In the genomic region with DNA sequence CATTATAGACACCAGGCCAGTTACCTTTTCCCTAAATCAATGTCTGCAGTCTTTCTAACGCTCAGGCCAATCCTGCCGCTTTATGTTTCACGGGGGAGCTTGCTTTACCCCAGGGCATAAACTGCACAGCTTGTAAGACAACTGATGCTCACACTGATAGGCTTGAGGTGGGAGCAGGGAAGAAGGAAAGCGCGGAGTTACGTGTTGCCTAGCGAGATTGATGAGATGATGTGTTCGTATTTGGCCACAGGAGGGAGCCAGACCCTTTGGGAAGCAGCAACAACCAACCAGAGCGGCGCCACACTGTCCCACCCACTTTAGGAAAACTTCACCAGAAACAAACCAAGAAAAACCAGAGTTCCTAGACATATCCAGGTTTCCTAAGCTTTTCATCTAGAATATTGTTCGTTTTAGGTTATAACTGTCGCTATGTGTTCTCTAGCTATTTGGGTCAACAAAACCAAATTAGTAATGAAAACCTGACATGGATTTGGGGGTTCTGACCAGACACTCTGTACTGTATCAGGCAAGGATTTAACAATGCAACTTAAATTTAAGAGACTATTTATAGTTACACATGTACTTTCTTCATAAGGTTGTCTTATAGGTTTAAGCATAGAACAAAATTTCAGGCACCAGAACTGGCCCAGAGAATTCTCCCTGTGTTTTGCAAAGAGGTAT, we compare ENCODE assay signal across 8 cellular contexts. TPM values are rescaled to one million over a fixed set of nuclear protein-coding genes. Genes with fewer than 3 reads are reported as not detected.
A peak's percentile ranks its signal among the peaks of the same experiment; 100 is the strongest.
DNase-seq lines count a peak whose midpoint lies in the region; ATAC-seq, FAIRE-seq and TF ChIP-seq lines count a peak whose summit lies in the region.

No MANE protein-coding gene starts in this region.

- peak overlapping the region; percentile 37 for H2AFZ ChIP-seq in mammary epithelial cell (ENCODE audit: low read depth, low read length)
- H2AFZ ChIP-seq in keratinocyte (ENCODE audit: control insufficient read depth, low read length): peak overlapping the region; percentile 53

- no peaks in the 10 kb centered on the region for H3K9me3 ChIP-seq in WERI-Rb-1 (ENCODE audit: severe bottlenecking)
- H3K9me3 ChIP-seq in mammary epithelial cell (replicated peaks; ENCODE audit: insufficient read depth, low read length): no peaks in the 10 kb centered on the region
- H3K9me3 ChIP-seq in keratinocyte (ENCODE audit: control insufficient read depth, low read depth, low read length): no peaks in the 10 kb centered on the region

- CTCF ChIA-PET in mammary epithelial cell (lab: Charles Lee; ENCODE audit: low non-redundant PET): interaction anchor here (0.6 kb wide), 1 partner anchor 183 kb away, joined by 6 read pairs; no protein-coding TSS in a partner anchor

- no peaks in the 10 kb centered on the region for H3K9me1 ChIP-seq in keratinocyte (ENCODE audit: control insufficient read depth, extremely low read depth, insufficient read depth, low read length)

- WGBS in mammary epithelial cell (ENCODE audit: low coverage, missing lambda C conversion rate): 1% methylated on average over 10 of the region's 12 CpGs

- H3K4me2 ChIP-seq in mammary epithelial cell (ENCODE audit: insufficient read depth, low read depth, low read length) (peak overlapping the region; percentile 28), keratinocyte (ENCODE audit: control insufficient read depth, extremely low read depth, insufficient read depth, low read depth, low read length) (peak overlapping the region; percentile 62)

- H3K4me1 ChIP-seq in mammary epithelial cell (ENCODE audit: insufficient read depth, low read length): peaks cover 6% of the 10 kb centered on the region
- peaks cover 3% of the 10 kb centered on the region for H3K4me1 ChIP-seq in keratinocyte (ENCODE audit: control insufficient read depth, extremely low read depth, insufficient read depth, low read length)

- H3K27ac ChIP-seq in WERI-Rb-1 (0 out of 2 replicates have a peak overlapping the region, but pooled peaks have one; percentile 3), mammary epithelial cell (ENCODE audit: insufficient read depth, low read depth, low read length) (no peak overlapping the region), keratinocyte (ENCODE audit: control insufficient read depth, insufficient read depth, low read length) (no peak overlapping the region)

- intact Hi-C loops in mammary epithelial cell (cut with micrococcal nuclease): loop anchor here (1.0 to 2.0 kb wide), 5 partner anchors 44 to 464 kb away; a partner anchor contains a TSS

- H4K20me1 ChIP-seq in mammary epithelial cell (ENCODE audit: insufficient read depth, low read length) (no peaks in the 10 kb centered on the region), keratinocyte (ENCODE audit: control insufficient read depth, extremely low read depth, insufficient read depth, low read length) (no peaks in the 10 kb centered on the region)

- in situ Hi-C loops in mammary epithelial cell (cut with MboI; ENCODE audit: low sequenced_read_pairs in 2 of 2): loop anchor here in 1 of 2 donors (5.0 kb wide), 1 partner anchor 89 kb away; no protein-coding TSS in a partner anchor

- no TSS peak for BruUV-seq in mammary epithelial cell (replicated peaks; lab: Mats Ljungman, UMichigan)

- H3K27me3 ChIP-seq in WERI-Rb-1 (ENCODE audit: insufficient read depth, low read depth, severe bottlenecking) (no peaks in the 10 kb centered on the region), mammary epithelial cell (ENCODE audit: insufficient read depth, low read length) (peaks cover under 1% of the 10 kb centered on the region), keratinocyte (ENCODE audit: control insufficient read depth, extremely low read depth, insufficient read depth, low read length) (no peaks in the 10 kb centered on the region)

- H3K4me3 ChIP-seq in WERI-Rb-1 (ENCODE audit: low read depth, low read length): no peak overlapping the region
- no peak overlapping the region for H3K4me3 ChIP-seq in mammary epithelial cell (replicated peaks in 1 of 3; ENCODE audit: insufficient read depth in 1 of 3, low read depth in 2 of 3, low read length in 3 of 3)
- no peak overlapping the region for H3K4me3 ChIP-seq in keratinocyte (ENCODE audit: control insufficient read depth in 2 of 3, extremely low read depth in 1 of 3, insufficient read depth in 2 of 3, low read depth in 1 of 3, low read length in 3 of 3)

- TF ChIP-seq CTCF in WERI-Rb-1 (IDR thresholded peaks at IDR 0.05; ENCODE audit: low read depth, low read length) (peak; percentile 87), mammary epithelial cell (conservative IDR thresholded peaks at IDR 0.05 in 1 of 2, IDR thresholded peaks at IDR 0.05 in 1 of 2; ENCODE audit: extremely low read depth in 1 of 2, insufficient read depth in 1 of 2, low read depth in 1 of 2, low read length in 2 of 2) (peak; percentile 82 to 90), keratinocyte (optimal IDR thresholded peaks at IDR 0.05 in 1 of 3, IDR thresholded peaks at IDR 0.05 in 1 of 3, conservative IDR thresholded peaks at IDR 0.05 in 1 of 3; ENCODE audit: extremely low read depth in 1 of 3, insufficient read depth in 2 of 3, low read length in 3 of 3) (peak; percentile 80 to 99 (median 93))

- no peaks in the 10 kb centered on the region for H3K79me2 ChIP-seq in mammary epithelial cell (ENCODE audit: insufficient read depth, low read length)
- no peaks in the 10 kb centered on the region for H3K79me2 ChIP-seq in keratinocyte (ENCODE audit: control insufficient read depth, insufficient read depth, low read length)

- H3K36me3 ChIP-seq in WERI-Rb-1 (no peaks in the 10 kb centered on the region), mammary epithelial cell (ENCODE audit: insufficient read depth, low read length) (no peaks in the 10 kb centered on the region), keratinocyte (ENCODE audit: control insufficient read depth in 2 of 2, extremely low read depth in 1 of 2, insufficient read depth in 2 of 2, low read length in 2 of 2) (no peaks in the 10 kb centered on the region)

- dilution Hi-C loops in mammary epithelial cell (cut with HindIII; ENCODE audit: low sequenced_read_pairs) (no loop called here), keratinocyte (cut with MboI; ENCODE audit: extremely low pct_ligation_motif_present, low sequenced_read_pairs) (loop anchor here (25.0 kb wide), 1 partner anchor 89 kb away; no protein-coding TSS in a partner anchor)

- ATAC-seq in GM18517 (IDR thresholded peaks at IDR 0.05; ENCODE audit: unreplicated experiment) (peak; percentile 82), HG03060 (IDR thresholded peaks at IDR 0.05; ENCODE audit: low read depth, unreplicated experiment) (peak; percentile 79)

- no peak overlapping the region for H3K9ac ChIP-seq in mammary epithelial cell (ENCODE audit: insufficient read depth, low read length)
- H3K9ac ChIP-seq in keratinocyte (ENCODE audit: control insufficient read depth, extremely low read depth, insufficient read depth, low read length): no peak overlapping the region

- DNase-seq in 8988T (peak; percentile 22), NCI-H2171 treated with DMSO at 0.1 percent for 48 hours (lab: John Stamatoyannopoulos, UW) (peak; percentile 96), WERI-Rb-1 (peak; percentile 86), mammary epithelial cell (peak; percentile 71), keratinocyte (ENCODE audit: low read depth, low spot score) (peak; percentile 41)
- DNase-seq in stimulated activated CD4-positive, alpha-beta T cell treated with anti-CD3 and anti-CD28 coated beads, Interleukin-1b, Interleukin-23, amount 100 ng/mL, for 24 hours (ENCODE audit: low read depth in 4 of 4, low spot score in 1 of 4): peak; percentile 44 to 57 (median 53)

- FAIRE-seq in keratinocyte (lab: Jason Lieb, UNC): peak; percentile 93

RNA-seq across cellular contexts. Expression of a gene that starts 2.4 kb away (rescaled TPM):
- not detected for total RNA-seq in mammary epithelial cell
- not detected for polyA plus RNA-seq in mammary epithelial cell
- not detected for polyA minus RNA-seq in mammary epithelial cell
- polyA plus RNA-seq in keratinocyte: not detected in 3 replicates
- not detected for polyA plus RNA-seq in keratinocyte (2011; ENCODE audit: low read depth)
- polyA plus RNA-seq in keratinocyte (2011; cell fraction: cytosol; rRNA removed): not detected in 2 replicates
- polyA plus RNA-seq in keratinocyte (2011; cell fraction: nucleus; rRNA removed): not detected in 2 replicates
- polyA plus RNA-seq in keratinocyte (2012; ENCODE audit: low replicate concordance): not detected in 2 replicates
- polyA minus RNA-seq in keratinocyte: not detected in 3 replicates
- not detected for polyA minus RNA-seq in keratinocyte (2011; cell fraction: cytosol; rRNA and poly(A)+ RNA removed)
- polyA minus RNA-seq in keratinocyte (2011; cell fraction: nucleus; rRNA and poly(A)+ RNA removed): not detected in 2 replicates

RNA-seq across cellular contexts. Expression of a gene that starts 30.2 kb away (rescaled TPM):
- not detected for total RNA-seq in mammary epithelial cell
- polyA plus RNA-seq in mammary epithelial cell (not detected), keratinocyte (not detected in 3 replicates)
- polyA minus RNA-seq in mammary epithelial cell (not detected), keratinocyte (not detected in 3 replicates)
- not detected for polyA plus RNA-seq in keratinocyte (2011; ENCODE audit: low read depth)
- polyA plus RNA-seq in keratinocyte (2011; cell fraction: cytosol; rRNA removed): not detected in 2 replicates
- polyA plus RNA-seq in keratinocyte (2011; cell fraction: nucleus; rRNA removed): not detected in 2 replicates
- not detected in 2 replicates for polyA plus RNA-seq in keratinocyte (2012; ENCODE audit: low replicate concordance)
- polyA minus RNA-seq in keratinocyte (2011; cell fraction: cytosol; rRNA and poly(A)+ RNA removed): not detected
- not detected in 2 replicates for polyA minus RNA-seq in keratinocyte (2011; cell fraction: nucleus; rRNA and poly(A)+ RNA removed)

Comparison
In these comparisons a context has a peak if more than half of its experiments do, and no peak if none do; other contexts are left out.
1. DNase-seq: peak in every context shown above with its lines; median percentile 96 in NCI-H2171 treated with DMSO at 0.1 percent for 48 hours; 86 in WERI-Rb-1; 71 in mammary epithelial cell; 53 in stimulated activated CD4-positive, alpha-beta T cell treated with anti-CD3 and anti-CD28 coated beads, Interleukin-1b, Interleukin-23, amount 100 ng/mL, for 24 hours; 41 in keratinocyte; 22 in 8988T.